In genomic region chr1:43388613-43389012, GRCh38 we compare ENCODE assay signal across 8 cellular contexts. TPM values are rescaled to one million over a fixed set of nuclear protein-coding genes. Genes with fewer than 3 reads are reported as not detected.
DNase-seq lines count a peak whose midpoint lies in the region; ATAC-seq lines count a peak whose summit lies in the region.

No MANE protein-coding gene starts in this region.

- peak overlapping the region; percentile 100 for H3K4me3 Mint-ChIP-seq in T-helper 1 cell treated with Interleukin-12 subunit alpha and Interleukin-12 subunit beta and Interleukin-4 antibody, amounts not matched to agents 30 μg/mL and 1 μg/mL, for 36 hours
- H3K4me3 Mint-ChIP-seq in activated CD8-positive, alpha-beta T cell treated with anti-CD3 and anti-CD28 coated beads, Interleukin-2, amount 10 ng/mL, durations not matched to agents 7 days and 5 days = peak overlapping the region; percentile 100

- no peaks in the 10 kb centered on the region for H3K27me3 Mint-ChIP-seq in T-helper 1 cell treated with Interleukin-12 subunit alpha and Interleukin-12 subunit beta and Interleukin-4 antibody, amounts not matched to agents 30 μg/mL and 1 μg/mL, for 36 hours (ENCODE audit: low read depth)
- H3K27me3 Mint-ChIP-seq in activated CD8-positive, alpha-beta T cell treated with anti-CD3 and anti-CD28 coated beads, Interleukin-2, amount 10 ng/mL, durations not matched to agents 7 days and 5 days (ENCODE audit: low read depth) = no peaks in the 10 kb centered on the region

- H3K4me3 ChIP-seq in iPS-18c (ENCODE audit: insufficient read depth, low read depth, low read length) (peak overlapping the region; percentile 84), stomach smooth muscle (ENCODE audit: low read length in 2 of 2) (peak overlapping the region; percentile 94 to 99)

- peak overlapping the region; percentile 51 to 92 for H3K9ac ChIP-seq in stomach smooth muscle (ENCODE audit: low read length in 2 of 2)

- peaks cover 21% of the 10 kb centered on the region for H3K4me1 ChIP-seq in stomach smooth muscle (ENCODE audit: control insufficient read depth, insufficient read depth, low read length)

- DNase-seq in T-helper 1 cell (no peak), SHP77 (lab: John Stamatoyannopoulos, UW) (no peak)
- no peak for DNase-seq in activated CD8-positive, alpha-beta T cell treated with anti-CD3 and anti-CD28 coated beads, Interleukin-2, amount 10 ng/mL, durations not matched to agents 7 days and 5 days
- no peak for DNase-seq in effector CD4-positive, alpha-beta T cell

- no peaks in the 10 kb centered on the region for H3K9me3 Mint-ChIP-seq in T-helper 1 cell treated with Interleukin-12 subunit alpha and Interleukin-12 subunit beta and Interleukin-4 antibody, amounts not matched to agents 30 μg/mL and 1 μg/mL, for 36 hours
- no peaks in the 10 kb centered on the region for H3K9me3 Mint-ChIP-seq in activated CD8-positive, alpha-beta T cell treated with anti-CD3 and anti-CD28 coated beads, Interleukin-2, amount 10 ng/mL, durations not matched to agents 7 days and 5 days (ENCODE audit: insufficient read depth)

- H3K9me3 ChIP-seq in iPS-18c (ENCODE audit: control insufficient read depth, insufficient read depth, low read length) (no peaks in the 10 kb centered on the region), stomach smooth muscle (ENCODE audit: control insufficient read depth in 2 of 2, low read length in 2 of 2) (no peaks in the 10 kb centered on the region)

- H3K27me3 ChIP-seq in stomach smooth muscle (ENCODE audit: control insufficient read depth in 1 of 2, insufficient read depth in 2 of 2, low read length in 2 of 2) = no peaks in the 10 kb centered on the region

- peaks cover 20% of the 10 kb centered on the region for H3K36me3 Mint-ChIP-seq in T-helper 1 cell treated with Interleukin-12 subunit alpha and Interleukin-12 subunit beta and Interleukin-4 antibody, amounts not matched to agents 30 μg/mL and 1 μg/mL, for 36 hours (ENCODE audit: low read depth)
- H3K36me3 Mint-ChIP-seq in activated CD8-positive, alpha-beta T cell treated with anti-CD3 and anti-CD28 coated beads, Interleukin-2, amount 10 ng/mL, durations not matched to agents 7 days and 5 days (ENCODE audit: low read depth) = peaks cover 39% of the 10 kb centered on the region

- H3K36me3 ChIP-seq in stomach smooth muscle (ENCODE audit: control insufficient read depth in 2 of 2, insufficient read depth in 2 of 2, low read length in 2 of 2) = peaks cover 37% of the 10 kb centered on the region in 2 donors

- POLR2A ChIA-PET in activated CD8-positive, alpha-beta T cell treated with anti-CD3 and anti-CD28 coated beads, Interleukin-2, amount 10 ng/mL, durations not matched to agents 7 days and 5 days (lab: Charles Lee) = interaction anchor here (1.0 to 3.1 kb wide), 4 partner anchors 11 to 30 kb away, joined by 3 to 17 read pairs (median 10); partner anchors contain the start of genes CDC20 and ELOVL1

- peak overlapping the region; percentile 97 for H3K27ac Mint-ChIP-seq in T-helper 1 cell treated with Interleukin-12 subunit alpha and Interleukin-12 subunit beta and Interleukin-4 antibody, amounts not matched to agents 30 μg/mL and 1 μg/mL, for 36 hours
- peak overlapping the region; percentile 64 for H3K27ac Mint-ChIP-seq in activated CD8-positive, alpha-beta T cell treated with anti-CD3 and anti-CD28 coated beads, Interleukin-2, amount 10 ng/mL, durations not matched to agents 7 days and 5 days

- no peak overlapping the region for H3K27ac ChIP-seq in stomach smooth muscle (ENCODE audit: low read length)

- H3K4me1 Mint-ChIP-seq in T-helper 1 cell treated with Interleukin-12 subunit alpha and Interleukin-12 subunit beta and Interleukin-4 antibody, amounts not matched to agents 30 μg/mL and 1 μg/mL, for 36 hours (ENCODE audit: low read depth) = peaks cover 30% of the 10 kb centered on the region
- peaks cover 33% of the 10 kb centered on the region for H3K4me1 Mint-ChIP-seq in activated CD8-positive, alpha-beta T cell treated with anti-CD3 and anti-CD28 coated beads, Interleukin-2, amount 10 ng/mL, durations not matched to agents 7 days and 5 days (ENCODE audit: low read depth)

- no peak for ATAC-seq in activated CD8-positive, alpha-beta T cell treated with anti-CD3 and anti-CD28 coated beads, Interleukin-2, amount 10 ng/mL, durations not matched to agents 7 days and 5 days
- ATAC-seq in GM19397 (IDR thresholded peaks at IDR 0.05; ENCODE audit: unreplicated experiment) = no peak

- CTCF ChIA-PET in activated CD8-positive, alpha-beta T cell treated with anti-CD3 and anti-CD28 coated beads, Interleukin-2, amount 10 ng/mL, durations not matched to agents 7 days and 5 days (lab: Charles Lee) = interaction anchor here (1.0 to 2.0 kb wide), 4 partner anchors 12 to 30 kb away, joined by 3 to 7 read pairs (median 4); partner anchors contain the start of gene ELOVL1

RNA-seq across cellular contexts. Expression of gene MED8, which starts 1.0 kb away (rescaled TPM):
- total RNA-seq in activated CD8-positive, alpha-beta T cell treated with anti-CD3 and anti-CD28 coated beads, Interleukin-2, amount 10 ng/mL, durations not matched to agents 7 days and 5 days = 10 to 100 TPM; 33.1 to 35.1 TPM

RNA-seq across cellular contexts. Expression of gene SZT2, which starts 1.1 kb away (rescaled TPM):
- 10 to 100 TPM; 57.2 to 58.3 TPM for total RNA-seq in activated CD8-positive, alpha-beta T cell treated with anti-CD3 and anti-CD28 coated beads, Interleukin-2, amount 10 ng/mL, durations not matched to agents 7 days and 5 days

RNA-seq across cellular contexts. Expression of gene ELOVL1, which starts 20.8 kb away (rescaled TPM):
- 10 to 100 TPM; 69.6 to 71.0 TPM for total RNA-seq in activated CD8-positive, alpha-beta T cell treated with anti-CD3 and anti-CD28 coated beads, Interleukin-2, amount 10 ng/mL, durations not matched to agents 7 days and 5 days

RNA-seq across cellular contexts. Expression of gene CDC20, which starts 29.8 kb away (rescaled TPM):
- total RNA-seq in activated CD8-positive, alpha-beta T cell treated with anti-CD3 and anti-CD28 coated beads, Interleukin-2, amount 10 ng/mL, durations not matched to agents 7 days and 5 days = 100 to 1,000 TPM; 214 to 232 TPM

RNA-seq across cellular contexts. Expression of gene MPL, which starts 51.0 kb away (rescaled TPM):
- not detected for total RNA-seq in activated CD8-positive, alpha-beta T cell treated with anti-CD3 and anti-CD28 coated beads, Interleukin-2, amount 10 ng/mL, durations not matched to agents 7 days and 5 days
